Comparison of ENCODE assay signal across 16 cellular contexts in genomic region chr15:37020852-37021251, GRCh38.
DNase-seq lines count a peak whose midpoint lies in the region; ATAC-seq and TF ChIP-seq lines count a peak whose summit lies in the region.
"Had no signal": no experiment of that assay in that cellular context is flagged by ENCODE, and none has a peak within 500 bp of the region (broad histone marks: within the 10 kb centered on the region; RNA-seq: fewer than 3 reads in every experiment).

No MANE protein-coding gene starts in this region.

- H3K9ac ChIP-seq in rectal smooth muscle tissue (ENCODE audit: low read length): no peak overlapping the region
- H3K9ac ChIP-seq: BLaER1 treated with 17β-estradiol and CSF1 and Interleukin-3, amounts not matched to agents 10 nM and 100 nM had no signal

- H3K36me3 ChIP-seq in left ventricle myocardium inferior: no peaks in the 10 kb centered on the region
- H3K36me3 ChIP-seq in gastroesophageal sphincter: no peaks in the 10 kb centered on the region
- H3K36me3 ChIP-seq in rectal smooth muscle tissue (ENCODE audit: control insufficient read depth, insufficient read depth, low read length): no peaks in the 10 kb centered on the region
- H3K36me3 ChIP-seq in effector memory CD4-positive, alpha-beta T cell (ENCODE audit: control insufficient read depth, insufficient read depth, low read length): no peaks in the 10 kb centered on the region
- H3K36me3 ChIP-seq: BLaER1 treated with 17β-estradiol and CSF1 and Interleukin-3, amounts not matched to agents 10 nM and 100 nM had no signal

- H3K27ac ChIP-seq in left ventricle myocardium inferior (replicated peaks) (peak overlapping the region; percentile 84), right cardiac atrium (ENCODE audit: low read length) (no peak overlapping the region), gastroesophageal sphincter (peak overlapping the region in 3 of 4 donors; percentile 43 to 76 (median 71)), rectal smooth muscle tissue (ENCODE audit: low read depth, low read length) (peak overlapping the region; percentile 67)
- no peak overlapping the region for H3K27ac ChIP-seq in effector memory CD4-positive, alpha-beta T cell (ENCODE audit: insufficient read depth, low read length, poor library complexity, severe bottlenecking)
- H3K27ac ChIP-seq: BLaER1 treated with 17β-estradiol and CSF1 and Interleukin-3, amounts not matched to agents 10 nM and 100 nM had no signal

- H3K4me1 ChIP-seq in left ventricle myocardium inferior (peaks cover 59% of the 10 kb centered on the region), right cardiac atrium (ENCODE audit: control insufficient read depth, insufficient read depth, low read length) (no peaks in the 10 kb centered on the region), gastroesophageal sphincter (peaks cover 3 to 48% (median 7%) of the 10 kb centered on the region in 3 donors), rectal smooth muscle tissue (ENCODE audit: control insufficient read depth, insufficient read depth, low read length) (peaks cover 28% of the 10 kb centered on the region)
- H3K4me1 ChIP-seq in effector memory CD4-positive, alpha-beta T cell (ENCODE audit: control insufficient read depth, insufficient read depth, low read length, poor library complexity, severe bottlenecking): no peaks in the 10 kb centered on the region
- H3K4me1 ChIP-seq: BLaER1 treated with 17β-estradiol and CSF1 and Interleukin-3, amounts not matched to agents 10 nM and 100 nM had no signal

- no peak for TF ChIP-seq EP300 in gastroesophageal sphincter (IDR thresholded peaks at IDR 0.05)

- TF ChIP-seq POLR2A in gastroesophageal sphincter (IDR thresholded peaks at IDR 0.05) (no peak), erythroblast (IDR thresholded peaks at IDR 0.05; ENCODE audit: low read length) (no peak)

- no peak overlapping the region for H3K4me3 ChIP-seq in left ventricle myocardium inferior
- H3K4me3 ChIP-seq in right cardiac atrium (ENCODE audit: low read length): no peak overlapping the region
- H3K4me3 ChIP-seq in gastroesophageal sphincter: no peak overlapping the region
- H3K4me3 ChIP-seq in rectal smooth muscle tissue (ENCODE audit: low read length): no peak overlapping the region
- no peak overlapping the region for H3K4me3 ChIP-seq in effector memory CD4-positive, alpha-beta T cell (ENCODE audit: insufficient read depth, low read depth, low read length, poor library complexity, severe bottlenecking)
- H3K4me3 ChIP-seq: BLaER1 treated with 17β-estradiol and CSF1 and Interleukin-3, amounts not matched to agents 10 nM and 100 nM had no signal

- H3K27me3 ChIP-seq in left ventricle myocardium inferior (ENCODE audit: low read depth) (no peaks in the 10 kb centered on the region), right cardiac atrium (ENCODE audit: control insufficient read depth, insufficient read depth) (no peaks in the 10 kb centered on the region), gastroesophageal sphincter (no peaks in the 10 kb centered on the region), rectal smooth muscle tissue (ENCODE audit: control insufficient read depth, insufficient read depth, low read length) (no peaks in the 10 kb centered on the region)
- H3K27me3 ChIP-seq in effector memory CD4-positive, alpha-beta T cell (replicated peaks; ENCODE audit: control insufficient read depth, insufficient read depth, low read length, poor library complexity, severe bottlenecking): no peaks in the 10 kb centered on the region
- H3K27me3 ChIP-seq: BLaER1 treated with 17β-estradiol and CSF1 and Interleukin-3, amounts not matched to agents 10 nM and 100 nM had no signal

- ATAC-seq in right cardiac atrium: no peak
- no peak for ATAC-seq in gastroesophageal sphincter
- ATAC-seq in HG02885 (IDR thresholded peaks at IDR 0.05; ENCODE audit: poor library complexity, unreplicated experiment): no peak

- DNase-seq in left ventricle myocardium inferior (no peak), right cardiac atrium (no peak), erythroblast (lab: John Stamatoyannopoulos, UW) (no peak), KBM-7 (no peak)
- DNase-seq in effector memory CD4-positive, alpha-beta T cell: no peak
- DNase-seq: DMS 273 treated with DMSO at 0.1 percent for 48 hours; H7; NCI-H146; NCI-H2081 treated with DMSO at 0.1 percent for 48 hours; NCI-H2227 treated with DMSO at 0.1 percent for 48 hours; NCI-H526; NK-92 treated with Interleukin-12 subunit alpha and Interleukin-12 subunit beta, amount 100 ng/mL, for 24 hours had no signal

- intact Hi-C loops in left ventricle myocardium inferior (cut with micrococcal nuclease) (no loop called here), right cardiac atrium (cut with DNase I) (loop anchor here in 1 of 4 donors (10.0 kb wide), 1 partner anchor 96 kb away; no protein-coding TSS in a partner anchor)

- TF ChIP-seq CTCF in left ventricle myocardium inferior (IDR thresholded peaks at IDR 0.05; ENCODE audit: borderline replicate concordance): no peak
- no peak for TF ChIP-seq CTCF in gastroesophageal sphincter (IDR thresholded peaks at IDR 0.05)

- H3K9me3 ChIP-seq in left ventricle myocardium inferior (replicated peaks) (no peaks in the 10 kb centered on the region), right cardiac atrium (ENCODE audit: control insufficient read depth, low read length) (no peaks in the 10 kb centered on the region), gastroesophageal sphincter (no peaks in the 10 kb centered on the region)
- H3K9me3 ChIP-seq in effector memory CD4-positive, alpha-beta T cell (ENCODE audit: control insufficient read depth, low read length): no peaks in the 10 kb centered on the region
- H3K9me3 ChIP-seq: BLaER1 treated with 17β-estradiol and CSF1 and Interleukin-3, amounts not matched to agents 10 nM and 100 nM had no signal

- in situ Hi-C loops in KBM-7 (cut with MboI; ENCODE audit: low pct_unique_long_range_greater_than_20kb, low sequenced_read_pairs): no loop called here

Comparison
In these comparisons a context has a peak if more than half of its experiments do, and no peak if none do; other contexts are left out.
1. H3K27ac ChIP-seq: peak in left ventricle myocardium inferior (single experiment), gastroesophageal sphincter (3 of 4) and rectal smooth muscle tissue (single experiment); none in right cardiac atrium (single experiment) and effector memory CD4-positive, alpha-beta T cell (single experiment).